Comparison of ENCODE assay signal across 1 cellular context in the genomic region with DNA sequence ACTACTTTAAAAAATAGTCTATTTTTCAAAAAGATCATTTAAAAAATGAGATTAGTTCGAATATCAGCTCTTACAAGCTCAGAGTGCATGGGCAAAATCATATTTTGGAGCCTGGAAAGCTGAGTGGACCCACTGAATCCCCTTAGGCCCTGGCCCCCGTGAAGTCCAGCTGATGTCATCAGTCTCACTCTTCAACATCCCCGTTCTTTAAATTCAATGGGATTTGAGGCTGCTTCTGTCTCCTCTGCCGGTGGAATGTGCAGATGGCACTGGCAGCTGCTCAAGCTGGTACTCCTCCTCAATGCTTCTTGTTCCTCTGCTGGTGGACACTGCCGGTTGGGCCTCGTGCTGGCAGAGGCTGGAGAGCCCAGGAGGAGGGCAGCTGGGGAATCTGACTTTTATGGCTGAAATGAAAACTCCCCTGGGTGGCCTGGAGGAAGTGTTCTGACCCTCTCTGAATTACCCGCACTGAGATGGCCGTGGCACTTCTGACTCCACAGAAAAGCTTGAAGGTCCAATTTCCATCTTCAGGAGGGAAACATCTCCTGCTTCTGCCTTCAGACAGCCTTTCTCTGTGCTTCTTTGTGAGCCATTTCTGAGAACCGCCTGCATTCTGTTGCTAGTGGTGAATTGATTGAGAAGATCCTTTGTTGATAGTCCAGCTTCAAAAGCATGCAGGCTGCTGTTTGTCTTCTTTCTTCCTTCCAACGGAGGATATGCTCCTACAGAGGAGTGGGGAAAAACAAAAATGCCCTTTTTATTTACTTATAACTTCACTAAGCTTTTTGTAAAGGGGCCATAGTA.
TF ChIP-seq lines count a peak whose summit lies in the region.

No MANE protein-coding gene starts in this region.

TF ChIP-seq in GM23338, 12 proteins besides CTCF, POLR2A, EP300 and RAD21 (continued from another document):
- TF ChIP-seq ZNF331 (CRISPR knock-in tag; IDR thresholded peaks at IDR 0.05; ENCODE audit: low read depth), result no peak
- no peak for TF ChIP-seq ZNF114 (CRISPR knock-in tag; IDR thresholded peaks at IDR 0.05)
